ENCODE assay signal across 20 cellular contexts in the genomic region with DNA sequence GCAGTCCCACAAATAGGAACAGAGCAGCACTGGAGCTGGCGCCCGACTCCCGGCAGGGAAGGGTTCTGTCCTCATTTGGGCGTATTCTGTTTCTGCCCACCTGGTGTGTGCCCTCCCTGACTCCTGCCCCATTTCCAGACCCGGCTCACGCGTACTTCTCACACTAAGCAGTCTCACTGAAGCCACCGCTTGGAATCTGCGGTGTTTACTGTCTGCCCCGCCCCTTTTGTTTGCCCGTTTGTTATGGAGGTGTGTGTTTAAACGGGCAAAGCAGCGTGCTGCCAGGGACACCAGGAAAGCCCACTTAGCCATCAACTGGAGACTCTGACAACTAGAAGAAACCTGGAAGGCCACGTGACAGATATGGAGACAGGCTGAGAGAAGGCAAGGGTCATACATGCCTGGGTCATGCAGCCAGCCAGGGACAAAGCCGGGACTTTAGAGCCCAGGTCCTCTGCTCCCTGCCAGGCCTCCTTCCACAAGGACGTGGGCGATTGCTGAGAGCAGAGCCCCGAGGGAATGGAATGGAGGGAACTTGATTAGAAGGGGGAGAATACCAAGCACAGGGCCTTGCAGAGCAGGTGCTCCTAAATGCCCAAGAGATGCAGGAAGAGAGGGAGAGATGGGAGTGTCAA. TPM values are rescaled to one million over a fixed set of nuclear protein-coding genes. Genes with fewer than 3 reads are reported as not detected.
DNase-seq lines count a peak whose midpoint lies in the region; TF ChIP-seq lines count a peak whose summit lies in the region.
"Had no signal": no experiment of that assay in that cellular context is flagged by ENCODE, and none has a peak within 500 bp of the region (broad histone marks: within the 10 kb centered on the region; RNA-seq: fewer than 3 reads in every experiment).

No MANE protein-coding gene starts in this region.

- H3K23me2 ChIP-seq in H9 (ENCODE audit: insufficient read length, low read depth, low read length, poor library complexity, severe bottlenecking), result no peaks in the 10 kb centered on the region

- H3K4me1 ChIP-seq in H9 (ENCODE audit: insufficient read depth, low read length), result peaks cover 5% of the 10 kb centered on the region

- no peaks in the 10 kb centered on the region for H3K9me3 ChIP-seq in H9 (ENCODE audit: control insufficient read depth, low read depth, low read length)
- H3K9me3 ChIP-seq: SK-N-SH, thoracic aorta had no signal

- H4K91ac ChIP-seq in H9 (ENCODE audit: insufficient read length, low read depth, low read length), result no peak overlapping the region

- H3K27ac Mint-ChIP-seq in H9, result peak overlapping the region; percentile 53 to 73 (median 61); a peak in 4 of 7 replicates
- peak overlapping the region in 3 of 5 experiments; percentile 52 to 100 (median 86) for H3K27ac Mint-ChIP-seq in brain
- H3K27ac Mint-ChIP-seq in neural crest cell (ENCODE audit: unreplicated experiment), result no peak overlapping the region
- H3K27ac Mint-ChIP-seq: nephron had no signal

- H3K27me3 Mint-ChIP-seq in H9 (ENCODE audit: low read depth) (peaks cover 6% of the 10 kb centered on the region), brain (no peaks in the 10 kb centered on the region), neural crest cell (ENCODE audit: low read depth) (no peaks in the 10 kb centered on the region)

- no peak overlapping the region for H3K14ac ChIP-seq in H9 (ENCODE audit: insufficient read depth, low read length)

- no peak overlapping the region for H2AK5ac ChIP-seq in H9 (ENCODE audit: insufficient read length, low read length)

- H3K18ac ChIP-seq in H9 (ENCODE audit: insufficient read length, low read depth, low read length), result no peak overlapping the region

- H3K56ac ChIP-seq in H9 (ENCODE audit: insufficient read length, low read depth, low read length), result no peak overlapping the region

- no peak overlapping the region for H3K23ac ChIP-seq in H9 (ENCODE audit: insufficient read length, low read depth, low read length)

- no peak for TF ChIP-seq CTCF in H9 (conservative IDR thresholded peaks at IDR 0.05)
- no peak for TF ChIP-seq CTCF in brain (conservative IDR thresholded peaks at IDR 0.05)
- no peak for TF ChIP-seq CTCF in neural crest cell (conservative IDR thresholded peaks at IDR 0.05)

- H3K9ac ChIP-seq in H9 (ENCODE audit: extremely low read depth, insufficient read length, low read length), result no peak overlapping the region
- H3K9ac ChIP-seq: SK-N-SH had no signal

- H3K4me2 ChIP-seq in H9 (ENCODE audit: insufficient read depth, insufficient read length, low read length), result no peak overlapping the region
- H3K4me2 ChIP-seq: SK-N-SH had no signal

- H2AFZ ChIP-seq in H9 (ENCODE audit: low read length), result no peak overlapping the region

- no peak overlapping the region for H2BK20ac ChIP-seq in H9 (ENCODE audit: low read depth, low read length, poor library complexity, severe bottlenecking)

- H3K27ac ChIP-seq in H9 (ENCODE audit: insufficient read length, low read depth, low read length), result no peak overlapping the region
- H3K27ac ChIP-seq: thoracic aorta had no signal

- H3K4me3 Mint-ChIP-seq in H9 (no peak overlapping the region), brain (no peak overlapping the region), neural crest cell (peak overlapping the region; percentile 40)
- H3K4me3 Mint-ChIP-seq: nephron had no signal

- H3K4ac ChIP-seq in H9 (ENCODE audit: low read depth, low read length), result no peak overlapping the region

- H4K8ac ChIP-seq in H9 (replicated peaks; ENCODE audit: insufficient read length, low read depth, low read length), result no peak overlapping the region

- H3T11ph ChIP-seq in H9 (ENCODE audit: low read length), result no peak overlapping the region

- no peak overlapping the region for H2BK120ac ChIP-seq in H9 (ENCODE audit: low read depth, low read length, poor library complexity, severe bottlenecking)

- no peaks in the 10 kb centered on the region for H3K79me2 ChIP-seq in H9 (ENCODE audit: insufficient read depth, low read length)

- no peak overlapping the region for H4K5ac ChIP-seq in H9 (ENCODE audit: insufficient read length, low read depth, low read length)

- H3K4me1 Mint-ChIP-seq in H9 (peaks cover 47 to 51% of the 10 kb centered on the region in 2 experiments), brain (peaks cover 55% of the 10 kb centered on the region), neural crest cell (peaks cover 8% of the 10 kb centered on the region)

- no peaks in the 10 kb centered on the region for H4K20me1 ChIP-seq in H9 (ENCODE audit: control insufficient read depth, insufficient read depth, insufficient read length)

- H2BK12ac ChIP-seq in H9 (ENCODE audit: insufficient read length, low read depth, low read length), result no peak overlapping the region

- H3K9me3 Mint-ChIP-seq in H9 (no peaks in the 10 kb centered on the region), brain (no peaks in the 10 kb centered on the region), neural crest cell (no peaks in the 10 kb centered on the region)
- H3K9me3 Mint-ChIP-seq: nephron had no signal

- WGBS in H9 (ENCODE audit: extremely low coverage, insufficient read length, low lambda C conversion rate), result no CpG with 5 or more reads among the region's 18 CpGs

- H3K36me3 Mint-ChIP-seq in H9 (ENCODE audit: insufficient read depth in 1 of 3, low read depth in 3 of 3) (peaks cover 4 to 15% (median 13%) of the 10 kb centered on the region in 3 experiments; a peak in 5 of 7 replicates), brain (peaks cover 15% of the 10 kb centered on the region), neural crest cell (ENCODE audit: low read depth) (no peaks in the 10 kb centered on the region)

- DNase-seq in DMS153 treated with DMSO at 0.1 percent for 48 hours (lab: John Stamatoyannopoulos, UW; ENCODE audit: unreplicated experiment) (peak; percentile 16), DMS153 (lab: John Stamatoyannopoulos, UW) (no peak), H9 (peak; percentile 27), neural crest cell (ENCODE audit: low read depth, low spot score) (no peak), NCI-H524 treated with DMSO at 0.1 percent for 48 hours (lab: John Stamatoyannopoulos, UW) (no peak)
- no peak for DNase-seq in activated CD4-positive, alpha-beta T cell treated with anti-CD3 and anti-CD28 coated beads for 48 hours
- DNase-seq in stimulated activated CD8-positive, alpha-beta memory T cell treated with anti-CD3 and anti-CD28 coated beads, Interleukin-4, amount 100 ng/mL, for 48 hours, result no peak
- DNase-seq: 8988T; activated CD4-positive, alpha-beta T cell treated with anti-CD3 and anti-CD28 coated beads for 1 hour; activated effector memory CD4-positive, alpha-beta T cell treated with anti-CD3 and anti-CD28 coated beads, Interleukin-2, amount 50 U/mL, for 16 hours; DMS 273 treated with DMSO at 0.1 percent for 48 hours; GOT3; mesenchymal stem cell; NCI-H1436; SK-N-SH; T1000 had no signal

- no peak overlapping the region for H2BK15ac ChIP-seq in H9 (ENCODE audit: low read depth, low read length)

- H3K27me3 ChIP-seq in H9 (ENCODE audit: insufficient read depth, low read length), result no peaks in the 10 kb centered on the region

- no peak overlapping the region for H2BK5ac ChIP-seq in H9 (ENCODE audit: insufficient read length, low read length)

- H3K79me1 ChIP-seq in H9 (ENCODE audit: insufficient read depth, low read depth, low read length, poor library complexity, severe bottlenecking), result no peaks in the 10 kb centered on the region

RNA-seq across cellular contexts. Expression of a gene that starts 8.7 kb away (rescaled TPM):
- 0.20 and 0.31 TPM in 2 replicates for total RNA-seq in H9 (2021)
- polyA plus RNA-seq in brain (ENCODE audit: insufficient read depth, low read depth, low replicate concordance), result 0.90 TPM
- 1.5 and 2.3 TPM in 2 replicates for total RNA-seq in neural crest cell

RNA-seq across cellular contexts. Expression of a gene that starts 41.5 kb away (rescaled TPM):
- total RNA-seq in H9 (2021) (15.0 and 16.2 TPM in 2 replicates), neural crest cell (6.3 and 7.3 TPM in 2 replicates)
- polyA plus RNA-seq in brain (ENCODE audit: insufficient read depth, low read depth, low replicate concordance), result 41.8 TPM
- total RNA-seq: aorta, thoracic aorta had no signal

Comparison
In these comparisons a context has a peak if more than half of its experiments do, and no peak if none do; other contexts are left out.
1. DNase-seq: peak in DMS153 treated with DMSO at 0.1 percent for 48 hours (single experiment) and H9 (single experiment); none in DMS153 (single experiment), neural crest cell (single experiment), activated CD4-positive, alpha-beta T cell treated with anti-CD3 and anti-CD28 coated beads for 48 hours (single experiment), NCI-H524 treated with DMSO at 0.1 percent for 48 hours (single experiment) and stimulated activated CD8-positive, alpha-beta memory T cell treated with anti-CD3 and anti-CD28 coated beads, Interleukin-4, amount 100 ng/mL, for 48 hours (single experiment).